Comparison of ENCODE assay signal across 13 cellular contexts in the genomic region with DNA sequence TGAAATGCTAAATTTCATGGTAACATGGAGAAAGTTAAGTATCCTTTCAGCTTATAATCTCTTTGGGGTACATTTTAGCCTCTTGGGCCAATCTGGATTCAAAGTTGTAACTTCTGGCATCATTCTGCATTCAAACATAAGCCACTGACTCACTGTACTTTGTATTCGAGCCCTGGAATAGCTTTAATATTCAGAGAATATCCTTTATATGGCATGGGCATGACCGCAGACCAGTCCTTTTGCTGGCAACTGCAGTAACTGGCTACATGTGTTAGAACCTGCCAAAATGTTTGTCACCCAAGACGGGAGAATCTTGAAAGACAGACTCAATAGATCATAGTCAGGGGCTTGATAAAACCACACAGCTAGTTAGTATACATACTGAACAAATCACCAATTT. TPM values are rescaled to one million over a fixed set of nuclear protein-coding genes. Genes with fewer than 3 reads are reported as not detected.
DNase-seq lines count a peak whose midpoint lies in the region; ATAC-seq and TF ChIP-seq lines count a peak whose summit lies in the region.
"Had no signal": no experiment of that assay in that cellular context is flagged by ENCODE, and none has a peak within 500 bp of the region (broad histone marks: within the 10 kb centered on the region; RNA-seq: fewer than 3 reads in every experiment).

No MANE protein-coding gene starts in this region.

- WGBS in right lobe of liver (ENCODE audit: insufficient coverage, low coverage, low lambda C conversion rate, missing lambda C conversion rate) = 29% methylated on average over 3 of the region's 3 CpGs
- WGBS in spleen, 5 donors = 16 to 26% (median 19%) methylated on average over 3 of the region's 3 CpGs

- no peak for TF ChIP-seq CTCF in HFFc6 (IDR thresholded peaks at IDR 0.05)
- TF ChIP-seq CTCF in breast epithelium (IDR thresholded peaks at IDR 0.05) = no peak
- TF ChIP-seq CTCF in right lobe of liver (IDR thresholded peaks at IDR 0.05) = no peak
- TF ChIP-seq CTCF in spleen (IDR thresholded peaks at IDR 0.05 in 8 of 11, conservative IDR thresholded peaks at IDR 0.05 in 3 of 11) = no peak

- peaks cover 28% of the 10 kb centered on the region for H3K4me1 Mint-ChIP-seq in HFFc6 (ENCODE audit: low read depth)

- no peaks in the 10 kb centered on the region; the same call in 1 of the 2 replicates for H3K27me3 Mint-ChIP-seq in HFFc6 (ENCODE audit: insufficient read depth)
- H3K27me3 Mint-ChIP-seq: memory B cell had no signal

- H3K27ac ChIP-seq in breast epithelium (peak overlapping the region; percentile 88 to 94), right lobe of liver (peak overlapping the region in 2 of 3 donors; percentile 6 to 37), spleen (peak overlapping the region in 7 of 8 donors; percentile 10 to 81 (median 75))

- H3K36me3 Mint-ChIP-seq in HFFc6 (ENCODE audit: low read depth) = no peaks in the 10 kb centered on the region
- H3K36me3 Mint-ChIP-seq: activated naive CD8-positive, alpha-beta T cell treated with anti-CD3 and anti-CD28 coated beads, Interleukin-2, amount 10 ng/mL, durations not matched to agents 7 days and 5 days; memory B cell had no signal

- no peaks in the 10 kb centered on the region for H3K9me3 Mint-ChIP-seq in HFFc6
- H3K9me3 Mint-ChIP-seq: activated naive CD8-positive, alpha-beta T cell treated with anti-CD3 and anti-CD28 coated beads, Interleukin-2, amount 10 ng/mL, durations not matched to agents 7 days and 5 days; memory B cell had no signal

- peak overlapping the region; percentile 51 to 81 (median 64) for H3K4me3 ChIP-seq in breast epithelium
- H3K4me3 ChIP-seq in right lobe of liver = peak overlapping the region in 1 of 3 donors; percentile 27
- H3K4me3 ChIP-seq in spleen = peak overlapping the region in 7 of 8 donors; percentile 1 to 69 (median 44)

- H3K9me3 ChIP-seq in breast epithelium (no peaks in the 10 kb centered on the region), right lobe of liver (no peaks in the 10 kb centered on the region), spleen (no peaks in the 10 kb centered on the region)

- peak overlapping the region; percentile 15; the same call in 1 of the 2 replicates for H3K4me3 Mint-ChIP-seq in HFFc6
- H3K4me3 Mint-ChIP-seq: activated naive CD8-positive, alpha-beta T cell treated with anti-CD3 and anti-CD28 coated beads, Interleukin-2, amount 10 ng/mL, durations not matched to agents 7 days and 5 days; memory B cell had no signal

- DNase-seq in HFFc6 = no peak
- no peak for DNase-seq in breast epithelium (ENCODE audit: low spot score in 2 of 2)
- DNase-seq in right lobe of liver = no peak
- DNase-seq in spleen = no peak
- no peak for DNase-seq in SHP77 treated with DMSO at 0.1 percent for 48 hours (lab: John Stamatoyannopoulos, UW)
- DNase-seq in foreskin melanocyte = no peak
- DNase-seq: activated CD4-positive, alpha-beta T cell treated with anti-CD3 and anti-CD28 coated beads, Interleukin-2, amount 50 U/mL, for 1 hour; activated naive CD8-positive, alpha-beta T cell treated with anti-CD3 and anti-CD28 coated beads, Interleukin-2, amount 10 ng/mL, durations not matched to agents 7 days and 5 days; KG1; stimulated activated CD4-positive, alpha-beta T cell treated with anti-CD3 and anti-CD28 coated beads, Interleukin-1b, Interleukin-23, amount 100 ng/mL, for 48 hours had no signal

- H3K27ac Mint-ChIP-seq in HFFc6 = no peak overlapping the region
- H3K27ac Mint-ChIP-seq: activated naive CD8-positive, alpha-beta T cell treated with anti-CD3 and anti-CD28 coated beads, Interleukin-2, amount 10 ng/mL, durations not matched to agents 7 days and 5 days; memory B cell had no signal

- no peaks in the 10 kb centered on the region for H3K27me3 ChIP-seq in breast epithelium
- H3K27me3 ChIP-seq in right lobe of liver = no peaks in the 10 kb centered on the region
- peaks cover 0 to 29% (median 11%) of the 10 kb centered on the region in 7 donors for H3K27me3 ChIP-seq in spleen (replicated peaks in 1 of 7)

- H3K4me1 ChIP-seq in breast epithelium = peaks cover 0 to 5% of the 10 kb centered on the region in 2 donors
- no peaks in the 10 kb centered on the region for H3K4me1 ChIP-seq in right lobe of liver
- peaks cover 0 to 67% (median 18%) of the 10 kb centered on the region in 6 donors for H3K4me1 ChIP-seq in spleen

- ATAC-seq in right lobe of liver (no peak), HG03108 (IDR thresholded peaks at IDR 0.05; ENCODE audit: unreplicated experiment) (no peak), GM19035 (IDR thresholded peaks at IDR 0.05; ENCODE audit: unreplicated experiment) (no peak)

- H3K36me3 ChIP-seq in breast epithelium (no peaks in the 10 kb centered on the region), right lobe of liver (no peaks in the 10 kb centered on the region), spleen (no peaks in the 10 kb centered on the region)

- intact Hi-C loops in breast epithelium (cut with DNase I; ENCODE audit: low total_unique reads) (loop anchor here (10.0 kb wide), 1 partner anchor 1375 kb away; no protein-coding TSS in a partner anchor), right lobe of liver (cut with DNase I) (no loop called here), spleen (cut with DNase I; ENCODE audit: low total_unique reads) (no loop called here)

- TF ChIP-seq POLR2A in breast epithelium (IDR thresholded peaks at IDR 0.05) (no peak), right lobe of liver (IDR thresholded peaks at IDR 0.05) (no peak), spleen (IDR thresholded peaks at IDR 0.05) (no peak)

RNA-seq across cellular contexts. Expression of gene GASK1B, which starts 3.3 kb away (rescaled TPM):
- total RNA-seq in HFFc6 (2021; fragmentation: NEBNext Ultra II Directional; extraction: Animal tissue kit (Norgen Biotek cat#: 25700)) = 1 to 10 TPM; 1.7 to 8.5 (median 6.9) TPM
- total RNA-seq in breast epithelium (10 to 100 TPM; 69.3 to 71.1 (median 70.4) TPM), right lobe of liver (1 to 10 TPM; 2.7 to 7.0 (median 4.1) TPM), spleen (10 to 100 TPM; 22.0 to 51.3 (median 33.1) TPM)
- polyA plus RNA-seq in spleen = 1 to 10 TPM; 2.9 to 5.3 (median 3.0) TPM

RNA-seq across cellular contexts. Expression of gene TMEM144, which starts 40.8 kb away (rescaled TPM):
- total RNA-seq in HFFc6 (2021; fragmentation: NEBNext Ultra II Directional; extraction: Animal tissue kit (Norgen Biotek cat#: 25700)) = under 1 TPM in 5 of 6 experiments, not detected in 1; 0.18 to 0.34 (median 0.29) TPM
- total RNA-seq in breast epithelium (10 to 100 TPM; 14.7 to 50.1 (median 44.2) TPM), right lobe of liver (1 to 10 TPM; 1.3 to 6.7 (median 2.1) TPM), spleen (10 to 100 TPM in 2 of 7 donors, 1 to 10 TPM in 5; 3.5 to 21.3 (median 7.9) TPM)
- polyA plus RNA-seq in spleen = 1 to 10 TPM in 2 of 3 donors, under 1 TPM in 1; 0.56 to 1.9 (median 1.5) TPM

Comparison
In these comparisons a context has a peak if more than half of its experiments do, and no peak if none do; other contexts are left out.
1. H3K27ac ChIP-seq: peak in every context shown above with its lines; median percentile 91 in breast epithelium; 75 in spleen; 22 in right lobe of liver.